ENCODE assay signal across 8 cellular contexts in genomic region chr14:73753887-73754880, GRCh38. TPM values are rescaled to one million over a fixed set of nuclear protein-coding genes. Genes with fewer than 3 reads are reported as not detected.
DNase-seq lines count a peak whose midpoint lies in the region; ATAC-seq and TF ChIP-seq lines count a peak whose summit lies in the region.

No MANE protein-coding gene starts in this region.

- H3K4me2 ChIP-seq in KMS-11 = peak overlapping the region; percentile 73

- H3K9me3 Mint-ChIP-seq in Calu3 (ENCODE audit: low read depth, unreplicated experiment) = no peaks in the 10 kb centered on the region
- no peaks in the 10 kb centered on the region for H3K9me3 Mint-ChIP-seq in activated naive CD4-positive, alpha-beta T cell treated with anti-CD3 and anti-CD28 coated beads, Interleukin-2, amount 10 ng/mL, durations not matched to agents 7 days and 5 days

- DNase-seq in Calu3 = no peak
- DNase-seq in activated naive CD4-positive, alpha-beta T cell treated with anti-CD3 and anti-CD28 coated beads, Interleukin-2, amount 10 ng/mL, durations not matched to agents 7 days and 5 days = peak; percentile 67
- DNase-seq in cardiac muscle cell (ENCODE audit: low read depth in 1 of 2, low spot score in 1 of 2) = peak; percentile 34 to 38
- DNase-seq in skeletal muscle cell (ENCODE audit: low read depth) = no peak
- DNase-seq in NCI-H1048 (lab: John Stamatoyannopoulos, UW) = no peak
- no peak for DNase-seq in NCI-H82 treated with DMSO at 0.1 percent for 48 hours (lab: John Stamatoyannopoulos, UW; ENCODE audit: unreplicated experiment)

- no peak overlapping the region for H3K4me3 ChIP-seq in KMS-11 (IDR thresholded peaks at IDR 0.05; ENCODE audit: insufficient read depth, low read depth, low read length)
- no peak overlapping the region for H3K4me3 ChIP-seq in cardiac muscle cell
- H3K4me3 ChIP-seq in skeletal muscle cell (ENCODE audit: low read depth, low read length) = peak overlapping the region; percentile 32

- H3K27ac ChIP-seq in KMS-11 = no peak overlapping the region; the same call in 1 of the 2 replicates
- peak overlapping the region; percentile 84 for H3K27ac ChIP-seq in cardiac muscle cell

- TF ChIP-seq CTCF in Calu3 (IDR thresholded peaks at IDR 0.05; ENCODE audit: unreplicated experiment) (no peak), KMS-11 (conservative IDR thresholded peaks at IDR 0.05; ENCODE audit: low read depth, low read length) (no peak), cardiac muscle cell (IDR thresholded peaks at IDR 0.05; ENCODE audit: low read depth, low read length) (no peak)

- no peaks in the 10 kb centered on the region for H3K27me3 ChIP-seq in KMS-11 (ENCODE audit: insufficient read depth, low read depth)
- H3K27me3 ChIP-seq in cardiac muscle cell = no peaks in the 10 kb centered on the region

- H3K4me1 Mint-ChIP-seq in Calu3 (ENCODE audit: low read depth, unreplicated experiment) = peaks cover 72% of the 10 kb centered on the region
- peaks cover 91% of the 10 kb centered on the region for H3K4me1 Mint-ChIP-seq in activated naive CD4-positive, alpha-beta T cell treated with anti-CD3 and anti-CD28 coated beads, Interleukin-2, amount 10 ng/mL, durations not matched to agents 7 days and 5 days

- H3K27me3 Mint-ChIP-seq in Calu3 (ENCODE audit: unreplicated experiment) = no peaks in the 10 kb centered on the region
- no peaks in the 10 kb centered on the region for H3K27me3 Mint-ChIP-seq in activated naive CD4-positive, alpha-beta T cell treated with anti-CD3 and anti-CD28 coated beads, Interleukin-2, amount 10 ng/mL, durations not matched to agents 7 days and 5 days

- H3K9me3 ChIP-seq in cardiac muscle cell (ENCODE audit: low read depth) = no peaks in the 10 kb centered on the region

- CTCF ChIA-PET in Calu3 (lab: Charles Lee) = interaction anchor here (0.6 to 3.8 kb wide), 7 partner anchors 13 to 114 kb away, joined by 3 to 23 read pairs (median 6); no protein-coding TSS in a partner anchor
- CTCF ChIA-PET in activated naive CD4-positive, alpha-beta T cell treated with anti-CD3 and anti-CD28 coated beads, Interleukin-2, amount 10 ng/mL, durations not matched to agents 7 days and 5 days (lab: Charles Lee) = interaction anchor here (0.9 to 7.9 kb wide), 9 partner anchors 10 to 98 kb away, joined by 3 to 136 read pairs (median 5); partner anchors contain the start of gene PTGR2

- intact Hi-C loops in Calu3 (cut with micrococcal nuclease; ENCODE audit: unreplicated experiment) = loop anchor here (2.0 kb wide), 2 partner anchors 13 to 33 kb away; no protein-coding TSS in a partner anchor

- H3K4me3 Mint-ChIP-seq in Calu3 (ENCODE audit: low read depth, unreplicated experiment) = peak overlapping the region; percentile 73
- H3K4me3 Mint-ChIP-seq in activated naive CD4-positive, alpha-beta T cell treated with anti-CD3 and anti-CD28 coated beads, Interleukin-2, amount 10 ng/mL, durations not matched to agents 7 days and 5 days = peak overlapping the region; percentile 90

- peaks cover 24% of the 10 kb centered on the region for H4K20me1 ChIP-seq in KMS-11 (ENCODE audit: insufficient read depth)

- BruUV-seq in Calu3 (replicated peaks; lab: Mats Ljungman, UMichigan) = TSS peak; percentile 68

- H3K4me1 ChIP-seq in KMS-11 (ENCODE audit: low read depth, poor library complexity, severe bottlenecking) (peaks cover 56% of the 10 kb centered on the region), cardiac muscle cell (ENCODE audit: low read depth) (peaks cover 45% of the 10 kb centered on the region)

- H3K36me3 ChIP-seq in KMS-11 (ENCODE audit: insufficient read depth) = no peaks in the 10 kb centered on the region
- no peaks in the 10 kb centered on the region for H3K36me3 ChIP-seq in cardiac muscle cell

- no peak overlapping the region for H2AFZ ChIP-seq in KMS-11 (ENCODE audit: low read depth)

- peaks cover 42% of the 10 kb centered on the region for H3K36me3 Mint-ChIP-seq in Calu3 (ENCODE audit: insufficient read depth, unreplicated experiment)
- peaks cover 36% of the 10 kb centered on the region for H3K36me3 Mint-ChIP-seq in activated naive CD4-positive, alpha-beta T cell treated with anti-CD3 and anti-CD28 coated beads, Interleukin-2, amount 10 ng/mL, durations not matched to agents 7 days and 5 days

- peak; percentile 41 for ATAC-seq in GM19452 (IDR thresholded peaks at IDR 0.05; ENCODE audit: unreplicated experiment)

- H3K79me2 ChIP-seq in KMS-11 (ENCODE audit: insufficient read depth, low read depth) = peaks cover 92% of the 10 kb centered on the region

- no peak overlapping the region for H3K9ac ChIP-seq in KMS-11

- H3K27ac Mint-ChIP-seq in Calu3 (ENCODE audit: unreplicated experiment) = peak overlapping the region; percentile 91
- peak overlapping the region; percentile 96 for H3K27ac Mint-ChIP-seq in activated naive CD4-positive, alpha-beta T cell treated with anti-CD3 and anti-CD28 coated beads, Interleukin-2, amount 10 ng/mL, durations not matched to agents 7 days and 5 days

RNA-seq across cellular contexts. Expression of gene PNMA1, which starts 40.0 kb away (rescaled TPM):
- total RNA-seq in Calu3 (2022) (37.2 and 37.9 TPM in 2 replicates), cardiac muscle cell (37.2 and 39.9 TPM in 2 replicates)
- 72.4 and 77.4 TPM in 2 replicates for polyA plus RNA-seq in cardiac muscle cell

Comparison
In these comparisons a context has a peak if more than half of its experiments do, and no peak if none do; other contexts are left out.
1. DNase-seq: peak in activated naive CD4-positive, alpha-beta T cell treated with anti-CD3 and anti-CD28 coated beads, Interleukin-2, amount 10 ng/mL, durations not matched to agents 7 days and 5 days (single experiment) and cardiac muscle cell (2 of 2); none in Calu3 (single experiment), skeletal muscle cell (single experiment), NCI-H1048 (single experiment) and NCI-H82 treated with DMSO at 0.1 percent for 48 hours (single experiment).